ENCODE assay signal across 7 cellular contexts in genomic region chr3:195682104-195682742, GRCh38. TPM values are rescaled to one million over a fixed set of nuclear protein-coding genes. Genes with fewer than 3 reads are reported as not detected.
DNase-seq lines count a peak whose midpoint lies in the region; ATAC-seq, FAIRE-seq and TF ChIP-seq lines count a peak whose summit lies in the region.
"Not testable (repeated sequence)": the region's sequence is repeated elsewhere in the genome, so short reads cannot be mapped to it uniquely, and the experiment has no call there.

No MANE protein-coding gene starts in this region.

- POLR2A ChIA-PET in A673 (lab: Charles Lee; ENCODE audit: low non-redundant PET) = not testable (repeated sequence)

- not testable (repeated sequence) for BruUV-seq in A673 (replicated peaks; lab: Mats Ljungman, UMichigan)

- H3K79me2 ChIP-seq in Loucy (ENCODE audit: insufficient read depth, low read length) = peaks cover 35% of the 10 kb centered on the region

- H3K27me3 ChIP-seq in A673 (replicated peaks; ENCODE audit: insufficient read depth, low read depth, low read length, poor library complexity); Loucy (ENCODE audit: insufficient read depth, low read length, poor library complexity, severe bottlenecking); bronchial epithelial cell (ENCODE audit: control insufficient read depth, insufficient read depth, low read length); mucosa of rectum (ENCODE audit: control insufficient read depth in 2 of 2, insufficient read depth in 2 of 2, low read length in 2 of 2): not testable (repeated sequence)

- H3K9me2 ChIP-seq in Loucy (replicated peaks; ENCODE audit: low read depth, low read length) = not testable (repeated sequence)

- H3F3A ChIP-seq in Loucy (ENCODE audit: low read depth) = peaks cover 10% of the 10 kb centered on the region

- not testable (repeated sequence) for H3K9me3 ChIP-seq in A673 (ENCODE audit: low read depth, low read length, poor library complexity, severe bottlenecking); Loucy (ENCODE audit: insufficient read depth, low read depth, low read length); mucosa of rectum (ENCODE audit: control insufficient read depth in 2 of 2, low read length in 2 of 2)

- H3K9ac ChIP-seq in Loucy (ENCODE audit: low read depth, low read length, poor library complexity, severe bottlenecking) = peak overlapping the region; percentile 72
- H3K9ac ChIP-seq in mucosa of rectum (ENCODE audit: low read depth in 1 of 2, low read length in 2 of 2) = not testable (repeated sequence)

- H3K4me3 ChIP-seq in A673 (ENCODE audit: low read depth, low read length, poor library complexity, severe bottlenecking); Loucy (ENCODE audit: low read length, poor library complexity, severe bottlenecking); bronchial epithelial cell (ENCODE audit: low read depth, low read length); epithelial cell of esophagus (ENCODE audit: low read length); mucosa of rectum (ENCODE audit: low read length in 2 of 2): not testable (repeated sequence)

- H4K20me1 ChIP-seq in Loucy (ENCODE audit: insufficient read depth, low read length, poor library complexity, severe bottlenecking) = not testable (repeated sequence)

- not testable (repeated sequence) for H3K4me1 ChIP-seq in A673 (ENCODE audit: insufficient read depth, low read length, poor library complexity, severe bottlenecking)
- peaks cover 29% of the 10 kb centered on the region for H3K4me1 ChIP-seq in Loucy (ENCODE audit: insufficient read depth, low read length, poor library complexity, severe bottlenecking)
- peaks cover 9 to 10% of the 10 kb centered on the region in 2 donors for H3K4me1 ChIP-seq in mucosa of rectum (ENCODE audit: control insufficient read depth in 2 of 2, insufficient read depth in 2 of 2, low read length in 2 of 2)

- not testable (repeated sequence) for FAIRE-seq in bronchial epithelial cell (lab: Jason Lieb, UNC)

- DNase-seq in A673 (ENCODE audit: low spot score); sciatic nerve (ENCODE audit: low spot score): not testable (repeated sequence)
- DNase-seq in bronchial epithelial cell (ENCODE audit: low read depth) (peak; percentile 56), epithelial cell of esophagus (ENCODE audit: low read depth) (peak; percentile 42), kidney tubule cell (ENCODE audit: low spot score) (peak; percentile 65)

- H2AFZ ChIP-seq in Loucy (ENCODE audit: low read length) = not testable (repeated sequence)

- H3K4me2 ChIP-seq in Loucy (ENCODE audit: low read depth, low read length, poor library complexity, severe bottlenecking) = not testable (repeated sequence)

- H3K36me3 ChIP-seq in A673 (ENCODE audit: insufficient read depth, low read length, poor library complexity, severe bottlenecking) (peaks cover 23% of the 10 kb centered on the region), Loucy (ENCODE audit: insufficient read depth, low read length) (peaks cover 38% of the 10 kb centered on the region), mucosa of rectum (ENCODE audit: control insufficient read depth in 2 of 2, insufficient read depth in 2 of 2, low read length in 2 of 2) (peaks cover 6 to 28% of the 10 kb centered on the region in 2 donors)
- not testable (repeated sequence) for H3K36me3 ChIP-seq in bronchial epithelial cell (ENCODE audit: control insufficient read depth, insufficient read depth, low read length)

- TF ChIP-seq CTCF in A673 (conservative IDR thresholded peaks at IDR 0.05; ENCODE audit: low read depth, low read length); Loucy (conservative IDR thresholded peaks at IDR 0.05; ENCODE audit: low read length); bronchial epithelial cell (IDR thresholded peaks at IDR 0.05; ENCODE audit: insufficient read depth, low read length, severe bottlenecking); epithelial cell of esophagus (IDR thresholded peaks at IDR 0.05; ENCODE audit: insufficient read depth, low read depth, low read length, missing control alignments): not testable (repeated sequence)

- intact Hi-C loops in A673 (cut with micrococcal nuclease; ENCODE audit: unreplicated experiment); sciatic nerve (cut with DNase I): not testable (repeated sequence)

- peak; percentile 35 for ATAC-seq in sciatic nerve

- CTCF ChIA-PET in A673 (lab: Charles Lee) = not testable (repeated sequence)

- H3K27ac ChIP-seq in A673 (ENCODE audit: low read depth, low read length, poor library complexity, severe bottlenecking) (peak overlapping the region; percentile 59), mucosa of rectum (ENCODE audit: low read depth in 2 of 2, low read length in 2 of 2) (peak overlapping the region; percentile 72 to 80)

RNA-seq across cellular contexts. Expression of gene MUC20, which starts 38.6 kb away (rescaled TPM):
- total RNA-seq in A673 (2021) (1.1 and 1.3 TPM in 2 replicates), bronchial epithelial cell (1.6 and 6.8 TPM in 2 replicates), sciatic nerve (28.7 TPM)
